2 cellular contexts compared by ENCODE assay signal in genomic region chr2:237599465-237600110, GRCh38.
TF ChIP-seq lines count a peak whose summit lies in the region.

No MANE protein-coding gene starts in this region.

TF ChIP-seq in endothelial cell of umbilical vein, 7 proteins besides CTCF, POLR2A, EP300 and RAD21:
- TF ChIP-seq JUN (IDR thresholded peaks at IDR 0.05; ENCODE audit: borderline replicate concordance, insufficient read depth, insufficient read length, low read depth) (no peak), POLR2AphosphoS5 (IDR thresholded peaks at IDR 0.05; ENCODE audit: insufficient read depth, low read depth, low read length) (no peak)
- TF ChIP-seq, protein P1, sequence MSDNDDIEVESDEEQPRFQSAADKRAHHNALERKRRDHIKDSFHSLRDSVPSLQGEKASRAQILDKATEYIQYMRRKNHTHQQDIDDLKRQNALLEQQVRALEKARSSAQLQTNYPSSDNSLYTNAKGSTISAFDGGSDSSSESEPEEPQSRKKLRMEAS (IDR thresholded peaks at IDR 0.05; ENCODE audit: insufficient read depth, insufficient read length) = no peak

TF ChIP-seq in WTC11, 78 proteins besides CTCF, POLR2A, EP300 and RAD21:
- TF ChIP-seq ZSCAN18 (CRISPR knock-in tag; IDR thresholded peaks at IDR 0.05) = no peak
- TF ChIP-seq CBFB (CRISPR knock-in tag; IDR thresholded peaks at IDR 0.05; ENCODE audit: low read depth) = no peak
- TF ChIP-seq CDX4 (CRISPR knock-in tag; IDR thresholded peaks at IDR 0.05; ENCODE audit: borderline replicate concordance) = no peak
- TF ChIP-seq EMX1 (CRISPR knock-in tag; IDR thresholded peaks at IDR 0.05) = no peak
- TF ChIP-seq ATF6 (CRISPR knock-in tag; IDR thresholded peaks at IDR 0.05) = no peak
- TF ChIP-seq ESRRA (CRISPR knock-in tag; IDR thresholded peaks at IDR 0.05; ENCODE audit: borderline replicate concordance) = no peak
- TF ChIP-seq NR1H2 (CRISPR knock-in tag; IDR thresholded peaks at IDR 0.05) = no peak
- TF ChIP-seq GABPB1 (CRISPR knock-in tag; IDR thresholded peaks at IDR 0.05) = no peak
- TF ChIP-seq, protein P2, sequence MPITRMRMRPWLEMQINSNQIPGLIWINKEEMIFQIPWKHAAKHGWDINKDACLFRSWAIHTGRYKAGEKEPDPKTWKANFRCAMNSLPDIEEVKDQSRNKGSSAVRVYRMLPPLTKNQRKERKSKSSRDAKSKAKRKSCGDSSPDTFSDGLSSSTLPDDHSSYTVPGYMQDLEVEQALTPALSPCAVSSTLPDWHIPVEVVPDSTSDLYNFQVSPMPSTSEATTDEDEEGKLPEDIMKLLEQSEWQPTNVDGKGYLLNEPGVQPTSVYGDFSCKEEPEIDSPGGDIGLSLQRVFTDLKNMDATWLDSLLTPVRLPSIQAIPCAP (CRISPR knock-in tag; IDR thresholded peaks at IDR 0.05) = no peak
- no peak for TF ChIP-seq KAT7 (CRISPR knock-in tag; IDR thresholded peaks at IDR 0.05; ENCODE audit: borderline replicate concordance)
- no peak for TF ChIP-seq ZNF138 (CRISPR knock-in tag; conservative IDR thresholded peaks at IDR 0.05)
